Comparison of ENCODE assay signal across 30 cellular contexts in genomic region chr21:36959020-36959835, GRCh38. TPM values are rescaled to one million over a fixed set of nuclear protein-coding genes. Genes with fewer than 3 reads are reported as not detected.
DNase-seq lines count a peak whose midpoint lies in the region; ATAC-seq and TF ChIP-seq lines count a peak whose summit lies in the region.
"Had no signal": no experiment of that assay in that cellular context is flagged by ENCODE, and none has a peak within 500 bp of the region (broad histone marks: within the 10 kb centered on the region; RNA-seq: fewer than 3 reads in every experiment).

No MANE protein-coding gene starts in this region.

- H3K9me3 ChIP-seq in transverse colon: no peaks in the 10 kb centered on the region
- H3K9me3 ChIP-seq: ascending aorta, colonic mucosa, psoas muscle, stomach had no signal

- TF ChIP-seq CTCF in nephron progenitor cell (IDR thresholded peaks at IDR 0.05) (no peak), transverse colon (IDR thresholded peaks at IDR 0.05) (no peak)

- intact Hi-C loops in transverse colon (cut with DNase I; ENCODE audit: low total_unique reads): no loop called here

- 96% methylated on average over 16 of the region's 17 CpGs; no CpG with 5 or more reads in 1 of the 2 donors for WGBS in transverse colon (ENCODE audit: low coverage in 1 of 2), 2 donors

- no peaks in the 10 kb centered on the region for H3K27me3 Mint-ChIP-seq in nephron progenitor cell (ENCODE audit: low read depth, poor library complexity)
- H3K27me3 Mint-ChIP-seq: naive thymus-derived CD4-positive, alpha-beta T cell had no signal

- no peak for TF ChIP-seq POLR2A in transverse colon (IDR thresholded peaks at IDR 0.05)

- peak; percentile 71 for DNase-seq in H7
- DNase-seq in NCI-H226: peak; percentile 28
- peak; percentile 17 for DNase-seq in nephron progenitor cell
- no peak for DNase-seq in activated T-cell treated with anti-CD3 and anti-CD28 coated beads, Interleukin-2, amount 50 U/mL, for 1 hour
- DNase-seq in transverse colon: no peak
- no peak for DNase-seq in HK-2 (ENCODE audit: unreplicated experiment)
- DNase-seq: activated CD4-positive, CD25-positive, alpha-beta regulatory T cell treated with anti-CD3 and anti-CD28 coated beads, Interleukin-2, amount 50 U/mL, for 72 hours; activated CD8-positive, alpha-beta memory T cell treated with anti-CD3 and anti-CD28 coated beads for 24 hours; activated T-cell treated with anti-CD3 and anti-CD28 coated beads for 4 hours; colonic mucosa; effector CD4-positive, alpha-beta T cell; KBM-7; naive thymus-derived CD4-positive, alpha-beta T cell; NCI-H1105; NCI-H187 treated with DMSO at 0.1 percent for 48 hours; NCI-H2171 treated with DMSO at 0.1 percent for 48 hours; NCI-H524 treated with DMSO at 0.1 percent for 48 hours; nucleus accumbens; PC-9; psoas muscle; SHP77; stimulated activated CD8-positive, alpha-beta memory T cell treated with anti-CD3 and anti-CD28 coated beads, Interleukin-4, amount 100 ng/mL, for 48 hours; stomach had no signal

- H3K27me3 ChIP-seq in H7 (ENCODE audit: control insufficient read depth, insufficient read depth, low read length): no peaks in the 10 kb centered on the region
- no peaks in the 10 kb centered on the region for H3K27me3 ChIP-seq in transverse colon
- H3K27me3 ChIP-seq: ascending aorta; BLaER1 treated with 17β-estradiol and CSF1 and Interleukin-3, amounts not matched to agents 10 nM and 100 nM; cardiac muscle cell; colonic mucosa; stomach had no signal

- H3K4me1 ChIP-seq in transverse colon: no peaks in the 10 kb centered on the region
- H3K4me1 ChIP-seq: ascending aorta, colonic mucosa, psoas muscle had no signal

- TF ChIP-seq EP300 in transverse colon (IDR thresholded peaks at IDR 0.05; ENCODE audit: low read depth): no peak

- H3K36me3 ChIP-seq in H7 (replicated peaks; ENCODE audit: control insufficient read depth, insufficient read depth, low read length) (no peaks in the 10 kb centered on the region; the same call in 1 of the 2 replicates), transverse colon (no peaks in the 10 kb centered on the region)
- H3K36me3 ChIP-seq: colonic mucosa had no signal

- no peak overlapping the region for H3K4me3 Mint-ChIP-seq in nephron progenitor cell
- H3K4me3 Mint-ChIP-seq: naive thymus-derived CD4-positive, alpha-beta T cell had no signal

- peaks cover 27% of the 10 kb centered on the region for H3K36me3 Mint-ChIP-seq in nephron progenitor cell (ENCODE audit: low read depth)

- no peaks in the 10 kb centered on the region for H3K9me3 Mint-ChIP-seq in nephron progenitor cell

- H3K27ac ChIP-seq in transverse colon: no peak overlapping the region
- H3K27ac ChIP-seq: ascending aorta; BLaER1 treated with 17β-estradiol and CSF1 and Interleukin-3, amounts not matched to agents 10 nM and 100 nM; cardiac muscle cell; colonic mucosa; PC-9; psoas muscle; stomach had no signal

- in situ Hi-C loops in transverse colon (cut with MboI; ENCODE audit: low pct_ligation_motif_present in 1 of 4, low pct_unique_long_range_greater_than_20kb in 1 of 4, low sequenced_read_pairs in 3 of 4): no loop called here

- H3K4me3 ChIP-seq in H7 (ENCODE audit: insufficient read depth, low read depth, low read length) (no peak overlapping the region), transverse colon (no peak overlapping the region)
- H3K4me3 ChIP-seq: ascending aorta; BLaER1 treated with 17β-estradiol and CSF1 and Interleukin-3, amounts not matched to agents 10 nM and 100 nM; cardiac muscle cell; colonic mucosa; PC-9; psoas muscle; stomach had no signal

- no peak overlapping the region for H3K27ac Mint-ChIP-seq in nephron progenitor cell
- H3K27ac Mint-ChIP-seq: naive thymus-derived CD4-positive, alpha-beta T cell had no signal

- peaks cover 6% of the 10 kb centered on the region for H3K4me1 Mint-ChIP-seq in nephron progenitor cell

- ATAC-seq in esophagus mucosa: peak; percentile 77
- ATAC-seq: naive thymus-derived CD4-positive, alpha-beta T cell; psoas muscle; sciatic nerve had no signal

RNA-seq across cellular contexts. Expression of gene HLCS, which starts 7.2 kb away (rescaled TPM):
- 13.0 and 14.3 TPM in 2 replicates for total RNA-seq in H7 (2014; rRNA removed; shearing (Covaris generic))
- total RNA-seq in esophagus mucosa: 11.6 TPM
- total RNA-seq in transverse colon: 10 to 100 TPM; 20.0 to 75.4 (median 32.8) TPM

RNA-seq across cellular contexts. Expression of gene RIPPLY3, which starts 47.3 kb away (rescaled TPM):
- 0.52 and 0.94 TPM in 2 replicates for total RNA-seq in H7 (2014; rRNA removed; shearing (Covaris generic))
- total RNA-seq in esophagus mucosa (not detected), transverse colon (under 1 TPM in 1 of 4 donors, not detected in 3; 0.27 TPM)
- total RNA-seq: ascending aorta; cardiac muscle cell; MCF 10A; naive thymus-derived CD4-positive, alpha-beta T cell; psoas muscle; sciatic nerve; T-helper 2 cell treated with Interferon-gamma antibody and Interleukin-4, amounts not matched to agents 100 ng/mL and 5 ng/mL, for 36 hours had no signal

Comparison
In these comparisons a context has a peak if more than half of its experiments do, and no peak if none do; other contexts are left out.
1. DNase-seq: peak in H7 (single experiment), NCI-H226 (single experiment) and nephron progenitor cell (single experiment); none in activated T-cell treated with anti-CD3 and anti-CD28 coated beads, Interleukin-2, amount 50 U/mL, for 1 hour (single experiment), transverse colon (single experiment) and HK-2 (single experiment).